21 cellular contexts compared by ENCODE assay signal in genomic region chr9:107606149-107606790, GRCh38.
DNase-seq lines count a peak whose midpoint lies in the region; ATAC-seq, FAIRE-seq and TF ChIP-seq lines count a peak whose summit lies in the region.
"Had no signal": no experiment of that assay in that cellular context is flagged by ENCODE, and none has a peak within 500 bp of the region (broad histone marks: within the 10 kb centered on the region; RNA-seq: fewer than 3 reads in every experiment).

No MANE protein-coding gene starts in this region.

- WGBS in H9 (ENCODE audit: extremely low coverage, insufficient read length, low lambda C conversion rate) = no CpG with 5 or more reads among the region's 8 CpGs

- no peaks in the 10 kb centered on the region for H3K9me3 ChIP-seq in H9 (ENCODE audit: control insufficient read depth, low read depth, low read length)
- H3K9me3 ChIP-seq in Karpas-422 (ENCODE audit: low read length) = no peaks in the 10 kb centered on the region
- H3K9me3 ChIP-seq: A549 had no signal

- no peak overlapping the region for H2BK20ac ChIP-seq in H9 (ENCODE audit: low read depth, low read length, poor library complexity, severe bottlenecking)

- H3K4me3 Mint-ChIP-seq in H9 = no peak overlapping the region
- H3K4me3 Mint-ChIP-seq in activated CD4-positive, alpha-beta T cell treated with anti-CD3 and anti-CD28 coated beads, Interleukin-2, amount 10 ng/mL, durations not matched to agents 24 days and 14 days = no peak overlapping the region
- H3K4me3 Mint-ChIP-seq: CD4-positive, alpha-beta memory T cell had no signal

- H3K4ac ChIP-seq in H9 (ENCODE audit: low read depth, low read length) = no peak overlapping the region

- H4K5ac ChIP-seq in H9 (ENCODE audit: insufficient read length, low read depth, low read length) = no peak overlapping the region

- H3K27ac Mint-ChIP-seq in H9 = peak overlapping the region in 2 of 3 experiments; percentile 18 to 53; a peak in 2 of 7 replicates
- H3K27ac Mint-ChIP-seq in activated CD4-positive, alpha-beta T cell treated with anti-CD3 and anti-CD28 coated beads, Interleukin-2, amount 10 ng/mL, durations not matched to agents 24 days and 14 days = no peak overlapping the region
- H3K27ac Mint-ChIP-seq: CD4-positive, alpha-beta memory T cell had no signal

- H3K9me3 Mint-ChIP-seq in H9 = no peaks in the 10 kb centered on the region; a peak in 1 of 5 replicates
- H3K9me3 Mint-ChIP-seq in activated CD4-positive, alpha-beta T cell treated with anti-CD3 and anti-CD28 coated beads, Interleukin-2, amount 10 ng/mL, durations not matched to agents 24 days and 14 days = no peaks in the 10 kb centered on the region

- no peak overlapping the region for H3K4me3 ChIP-seq in Karpas-422 (ENCODE audit: low read length)
- H3K4me3 ChIP-seq: A549 had no signal

- no peaks in the 10 kb centered on the region for H3K79me1 ChIP-seq in H9 (ENCODE audit: insufficient read depth, low read depth, low read length, poor library complexity, severe bottlenecking)

- H3K23ac ChIP-seq in H9 (ENCODE audit: insufficient read length, low read depth, low read length) = no peak overlapping the region

- no peaks in the 10 kb centered on the region for H4K20me1 ChIP-seq in H9 (ENCODE audit: control insufficient read depth, insufficient read depth, insufficient read length)
- H4K20me1 ChIP-seq in Karpas-422 (ENCODE audit: insufficient read depth, low read depth, low read length) = no peaks in the 10 kb centered on the region

- H3K79me2 ChIP-seq in H9 (ENCODE audit: insufficient read depth, low read length) (no peaks in the 10 kb centered on the region), Karpas-422 (ENCODE audit: low read length) (no peaks in the 10 kb centered on the region)

- no peaks in the 10 kb centered on the region for H3K36me3 Mint-ChIP-seq in H9 (ENCODE audit: insufficient read depth in 1 of 3, low read depth in 3 of 3)
- no peaks in the 10 kb centered on the region for H3K36me3 Mint-ChIP-seq in activated CD4-positive, alpha-beta T cell treated with anti-CD3 and anti-CD28 coated beads, Interleukin-2, amount 10 ng/mL, durations not matched to agents 24 days and 14 days (ENCODE audit: low read depth)
- H3K36me3 Mint-ChIP-seq: CD4-positive, alpha-beta memory T cell had no signal

- FAIRE-seq in colon (lab: Jason Lieb, UNC) = peak; percentile 82
- FAIRE-seq: A549, G401.6, GM12892 had no signal

- H3K9me2 ChIP-seq in Karpas-422 (replicated peaks; ENCODE audit: insufficient read depth, low read length) = no peaks in the 10 kb centered on the region

- intact Hi-C loops in left colon (cut with DNase I, micrococcal nuclease) = no loop called here
- intact Hi-C loops in posterior vena cava (cut with DNase I) = no loop called here
- intact Hi-C loops in activated CD4-positive, alpha-beta T cell treated with anti-CD3 and anti-CD28 coated beads, Interleukin-2, amount 10 ng/mL, durations not matched to agents 24 days and 14 days (cut with micrococcal nuclease) = no loop called here

- no peak overlapping the region for H2BK5ac ChIP-seq in H9 (ENCODE audit: insufficient read length, low read length)

- TF ChIP-seq CTCF in H9 (conservative IDR thresholded peaks at IDR 0.05) = no peak

- H3K4me2 ChIP-seq in H9 (ENCODE audit: insufficient read depth, insufficient read length, low read length) = no peak overlapping the region
- H3K4me2 ChIP-seq in Karpas-422 (ENCODE audit: low read depth, low read length, poor library complexity, severe bottlenecking) = no peak overlapping the region
- H3K4me2 ChIP-seq: A549 had no signal

- H2BK12ac ChIP-seq in H9 (ENCODE audit: insufficient read length, low read depth, low read length) = no peak overlapping the region

- no peak overlapping the region for H3K18ac ChIP-seq in H9 (ENCODE audit: insufficient read length, low read depth, low read length)

- no peaks in the 10 kb centered on the region for H3K27me3 Mint-ChIP-seq in H9 (ENCODE audit: low read depth)
- no peaks in the 10 kb centered on the region for H3K27me3 Mint-ChIP-seq in activated CD4-positive, alpha-beta T cell treated with anti-CD3 and anti-CD28 coated beads, Interleukin-2, amount 10 ng/mL, durations not matched to agents 24 days and 14 days
- H3K27me3 Mint-ChIP-seq: CD4-positive, alpha-beta memory T cell had no signal

- no peak overlapping the region for H2BK120ac ChIP-seq in H9 (ENCODE audit: low read depth, low read length, poor library complexity, severe bottlenecking)

- no peak overlapping the region for H4K91ac ChIP-seq in H9 (ENCODE audit: insufficient read length, low read depth, low read length)

- H3K4me1 ChIP-seq in H9 (ENCODE audit: insufficient read depth, low read length) (no peaks in the 10 kb centered on the region), Karpas-422 (ENCODE audit: low read length) (no peaks in the 10 kb centered on the region)
- H3K4me1 ChIP-seq: A549 had no signal

- no peak overlapping the region for H2AK5ac ChIP-seq in H9 (ENCODE audit: insufficient read length, low read length)

- H3K36me3 ChIP-seq in Karpas-422 (ENCODE audit: insufficient read depth, low read length) = no peaks in the 10 kb centered on the region

- H3K27me3 ChIP-seq in H9 (ENCODE audit: insufficient read depth, low read length) = no peaks in the 10 kb centered on the region
- H3K27me3 ChIP-seq in Karpas-422 (ENCODE audit: low read length) = no peaks in the 10 kb centered on the region

- H2AFZ ChIP-seq in H9 (ENCODE audit: low read length) = no peak overlapping the region
- H2AFZ ChIP-seq in Karpas-422 (ENCODE audit: low read length) = no peak overlapping the region

- no peaks in the 10 kb centered on the region for H3K4me1 Mint-ChIP-seq in H9
- H3K4me1 Mint-ChIP-seq in activated CD4-positive, alpha-beta T cell treated with anti-CD3 and anti-CD28 coated beads, Interleukin-2, amount 10 ng/mL, durations not matched to agents 24 days and 14 days = no peaks in the 10 kb centered on the region
- H3K4me1 Mint-ChIP-seq: CD4-positive, alpha-beta memory T cell had no signal

- DNase-seq in H9 (no peak), left colon (peak; percentile 72 to 73), posterior vena cava (ENCODE audit: low spot score) (peak; percentile 3), NCI-H82 treated with DMSO at 0.1 percent for 48 hours (lab: John Stamatoyannopoulos, UW; ENCODE audit: unreplicated experiment) (no peak), Karpas-422 (no peak)
- no peak for DNase-seq in activated CD4-positive, alpha-beta T cell treated with anti-CD3 and anti-CD28 coated beads, Interleukin-2, amount 10 ng/mL, durations not matched to agents 24 days and 14 days
- DNase-seq: 8988T; C1 segment of cervical spinal cord; Calu3; CD4-positive, alpha-beta memory T cell; COR-L47; DMS153; DND-41; GOT3; H7 had no signal

- no peaks in the 10 kb centered on the region for H3K23me2 ChIP-seq in H9 (ENCODE audit: insufficient read length, low read depth, low read length, poor library complexity, severe bottlenecking)

- no peak overlapping the region for H3K27ac ChIP-seq in H9 (ENCODE audit: insufficient read length, low read depth, low read length)
- no peak overlapping the region for H3K27ac ChIP-seq in Karpas-422 (ENCODE audit: low read length)
- H3K27ac ChIP-seq: A549 had no signal

- H2BK15ac ChIP-seq in H9 (ENCODE audit: low read depth, low read length) = no peak overlapping the region

- no peak overlapping the region for H3K14ac ChIP-seq in H9 (ENCODE audit: insufficient read depth, low read length)

- H3K56ac ChIP-seq in H9 (ENCODE audit: insufficient read length, low read depth, low read length) = no peak overlapping the region

- peak; percentile 88 for ATAC-seq in left colon
- ATAC-seq in SK-N-SH treated with all-trans-retinoic acid at 6 μM for 48 hours = no peak
- ATAC-seq: A549, HCT116 had no signal

- H3T11ph ChIP-seq in H9 (ENCODE audit: low read length) = no peak overlapping the region

- no peak overlapping the region for H3K9ac ChIP-seq in H9 (ENCODE audit: extremely low read depth, insufficient read length, low read length)
- no peak overlapping the region for H3K9ac ChIP-seq in Karpas-422 (ENCODE audit: low read length)

- H4K8ac ChIP-seq in H9 (replicated peaks; ENCODE audit: insufficient read length, low read depth, low read length) = no peak overlapping the region

TF ChIP-seq in SK-N-SH treated with all-trans-retinoic acid at 6 μM for 48 hours, 23 proteins besides CTCF, POLR2A, EP300 and RAD21 (continues in another document):
- TF ChIP-seq TSHZ2 (CRISPR knock-in tag; IDR thresholded peaks at IDR 0.05) = no peak
- TF ChIP-seq ZNF565 (CRISPR knock-in tag; conservative IDR thresholded peaks at IDR 0.05; ENCODE audit: low read depth) = no peak
- TF ChIP-seq BACH2 (CRISPR knock-in tag; IDR thresholded peaks at IDR 0.05; ENCODE audit: borderline replicate concordance) = no peak
- TF ChIP-seq ZC3H10 (CRISPR knock-in tag; IDR thresholded peaks at IDR 0.05) = no peak
- no peak for TF ChIP-seq SNAI2 (CRISPR knock-in tag; IDR thresholded peaks at IDR 0.05)
- no peak for TF ChIP-seq ZNF70 (CRISPR knock-in tag; IDR thresholded peaks at IDR 0.05)
- no peak for TF ChIP-seq ZFP30 (CRISPR knock-in tag; IDR thresholded peaks at IDR 0.05)

Comparison
In these comparisons a context has a peak if more than half of its experiments do, and no peak if none do; other contexts are left out.
1. DNase-seq: peak in left colon (2 of 2) and posterior vena cava (single experiment); none in H9 (single experiment), NCI-H82 treated with DMSO at 0.1 percent for 48 hours (single experiment), activated CD4-positive, alpha-beta T cell treated with anti-CD3 and anti-CD28 coated beads, Interleukin-2, amount 10 ng/mL, durations not matched to agents 24 days and 14 days (single experiment) and Karpas-422 (single experiment).